Comparison of ENCODE assay signal across 8 cellular contexts in the genomic region with DNA sequence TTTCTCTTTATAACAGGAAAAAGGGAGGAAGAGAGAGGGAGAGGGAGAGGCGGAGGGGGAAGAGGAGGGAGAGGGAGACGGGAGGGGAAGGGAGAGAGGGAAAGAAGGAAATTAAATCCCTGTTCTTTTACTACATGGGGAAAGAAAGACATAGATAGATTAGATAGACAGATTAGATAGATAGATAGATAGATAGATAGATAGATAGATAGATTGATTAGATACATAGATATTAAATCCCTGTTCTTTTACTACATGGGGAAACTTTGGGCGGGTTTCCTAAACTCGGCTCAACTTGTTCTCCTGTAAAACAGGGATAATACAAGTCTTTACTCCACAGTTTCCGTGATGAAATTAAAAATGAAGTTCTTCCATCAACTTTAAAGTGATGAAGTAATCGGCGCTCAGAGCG. TPM values are rescaled to one million over a fixed set of nuclear protein-coding genes. Genes with fewer than 3 reads are reported as not detected.
DNase-seq lines count a peak whose midpoint lies in the region; ATAC-seq, FAIRE-seq and TF ChIP-seq lines count a peak whose summit lies in the region.

No MANE protein-coding gene starts in this region.

- TF ChIP-seq EP300 in K562 (IDR thresholded peaks at IDR 0.05; ENCODE audit: low read length) = no peak

- peak overlapping the region; percentile 95 for H3K27ac Mint-ChIP-seq in activated naive CD4-positive, alpha-beta T cell treated with anti-CD3 and anti-CD28 coated beads, Interleukin-2, amount 10 ng/mL, durations not matched to agents 7 days and 5 days
- peak overlapping the region; percentile 41 for H3K27ac Mint-ChIP-seq in type B pancreatic cell

- in situ Hi-C loops in K562 (cut with MboI) = no loop called here

- intact Hi-C loops in K562 (cut with micrococcal nuclease) = no loop called here
- intact Hi-C loops in lower lobe of right lung (cut with DNase I) = no loop called here

- no peak for DNase-seq in activated naive CD4-positive, alpha-beta T cell treated with anti-CD3 and anti-CD28 coated beads, Interleukin-2, amount 10 ng/mL, durations not matched to agents 7 days and 5 days
- no peak for DNase-seq in activated naive CD4-positive, alpha-beta T cell (lab: John Stamatoyannopoulos, UW)
- DNase-seq in K562 (ENCODE audit: extremely low read depth in 1 of 4, low spot score in 3 of 4) (no peak), lower lobe of right lung (no peak), type B pancreatic cell (ENCODE audit: extremely low spot score, unreplicated experiment) (no peak), nucleus accumbens (lab: John Stamatoyannopoulos, UW) (no peak), COR-L47 (lab: John Stamatoyannopoulos, UW) (no peak)

- no peak overlapping the region for H2AFZ ChIP-seq in K562 (ENCODE audit: low read depth, low read length)

- POLR2A ChIA-PET in K562 (lab: Yijun Ruan, JAX) = interaction anchor here (0.6 to 4.1 kb wide), 10 partner anchors 9 to 450 kb away, joined by 3 to 26 read pairs (median 6); no protein-coding TSS in a partner anchor

- no TSS peak for BruUV-seq in K562 (replicated peaks; lab: Mats Ljungman, UMichigan)

- H3K4me1 ChIP-seq in K562 (replicated peaks in 1 of 2; ENCODE audit: control insufficient read depth in 2 of 2, insufficient read depth in 2 of 2, low read length in 2 of 2) (peaks cover 2 to 27% of the 10 kb centered on the region in 2 experiments; a peak in 4 of 5 replicates), lower lobe of right lung (peaks cover 9% of the 10 kb centered on the region)

- peak overlapping the region; percentile 76 for H3K4me2 ChIP-seq in K562 (ENCODE audit: insufficient read depth, low read length)

- CTCF ChIA-PET in activated naive CD4-positive, alpha-beta T cell treated with anti-CD3 and anti-CD28 coated beads, Interleukin-2, amount 10 ng/mL, durations not matched to agents 7 days and 5 days (lab: Charles Lee) = interaction anchor here (0.6 kb wide), 1 partner anchor 447 kb away, joined by 3 read pairs; no protein-coding TSS in a partner anchor
- CTCF ChIA-PET in K562 (lab: Yijun Ruan, JAX; ENCODE audit: low intra/inter-chr PET ratio) = no interaction called here

- peak overlapping the region; percentile 96 to 99 for H3K9ac ChIP-seq in K562 (ENCODE audit: insufficient read depth in 1 of 2, low read depth in 2 of 2, low read length in 2 of 2)

- WGBS in K562 (ENCODE audit: insufficient coverage, low coverage, missing lambda C conversion rate) = 6% methylated on average over 7 of the region's 8 CpGs

- no peaks in the 10 kb centered on the region for H3K9me1 ChIP-seq in K562 (ENCODE audit: control insufficient read depth, insufficient read depth, low read length)

- peaks cover 56% of the 10 kb centered on the region for H3K79me2 ChIP-seq in K562 (ENCODE audit: control insufficient read depth, insufficient read depth, low read length)

- peaks cover 55% of the 10 kb centered on the region for H3K4me1 Mint-ChIP-seq in activated naive CD4-positive, alpha-beta T cell treated with anti-CD3 and anti-CD28 coated beads, Interleukin-2, amount 10 ng/mL, durations not matched to agents 7 days and 5 days
- peaks cover 15% of the 10 kb centered on the region for H3K4me1 Mint-ChIP-seq in type B pancreatic cell (ENCODE audit: unreplicated experiment)

- H3K36me3 ChIP-seq in K562 (ENCODE audit: control insufficient read depth, insufficient read depth, low read length) (peaks cover 49% of the 10 kb centered on the region), lower lobe of right lung (peaks cover 36% of the 10 kb centered on the region)

- FAIRE-seq in K562 (lab: Jason Lieb, UNC) = no peak

- peaks cover 3% of the 10 kb centered on the region for H4K20me1 ChIP-seq in K562 (replicated peaks; ENCODE audit: control insufficient read depth, insufficient read depth, low read length)

- peaks cover 51% of the 10 kb centered on the region for H3K36me3 Mint-ChIP-seq in activated naive CD4-positive, alpha-beta T cell treated with anti-CD3 and anti-CD28 coated beads, Interleukin-2, amount 10 ng/mL, durations not matched to agents 7 days and 5 days
- peaks cover 18% of the 10 kb centered on the region for H3K36me3 Mint-ChIP-seq in type B pancreatic cell

- H3K9me3 ChIP-seq in K562 (replicated peaks; ENCODE audit: control insufficient read depth, insufficient read depth, low read depth, low read length) (no peaks in the 10 kb centered on the region), lower lobe of right lung (no peaks in the 10 kb centered on the region)

- TF ChIP-seq CTCF in K562 (IDR thresholded peaks at IDR 0.05 in 2 of 3, conservative IDR thresholded peaks at IDR 0.05 in 1 of 3; ENCODE audit: insufficient read depth in 2 of 3, low read depth in 1 of 3, low read length in 3 of 3) = no peak
- no peak for TF ChIP-seq CTCF in lower lobe of right lung (IDR thresholded peaks at IDR 0.05)
- TF ChIP-seq CTCF in type B pancreatic cell (conservative IDR thresholded peaks at IDR 0.05) = no peak

- H3K4me3 ChIP-seq in K562 (peak overlapping the region; percentile 78), lower lobe of right lung (peak overlapping the region; percentile 94)

- H3K4me3 Mint-ChIP-seq in activated naive CD4-positive, alpha-beta T cell treated with anti-CD3 and anti-CD28 coated beads, Interleukin-2, amount 10 ng/mL, durations not matched to agents 7 days and 5 days = peak overlapping the region; percentile 87
- peak overlapping the region; percentile 99 for H3K4me3 Mint-ChIP-seq in type B pancreatic cell

- ATAC-seq in K562 = no peak
- ATAC-seq in lower lobe of right lung = no peak
- no peak for ATAC-seq in HG03097 (IDR thresholded peaks at IDR 0.05; ENCODE audit: low FRiP score, unreplicated experiment)

- peaks cover 4% of the 10 kb centered on the region for H3K9me3 Mint-ChIP-seq in activated naive CD4-positive, alpha-beta T cell treated with anti-CD3 and anti-CD28 coated beads, Interleukin-2, amount 10 ng/mL, durations not matched to agents 7 days and 5 days
- H3K9me3 Mint-ChIP-seq in type B pancreatic cell = peaks cover 7% of the 10 kb centered on the region

- no peak for TF ChIP-seq POLR2A in K562 (conservative IDR thresholded peaks at IDR 0.05)

- TF ChIP-seq RAD21 in K562 (CRISPR knock-in tag; conservative IDR thresholded peaks at IDR 0.05 in 1 of 2, IDR thresholded peaks at IDR 0.05 in 1 of 2) = no peak

- no peaks in the 10 kb centered on the region for H3K27me3 Mint-ChIP-seq in activated naive CD4-positive, alpha-beta T cell treated with anti-CD3 and anti-CD28 coated beads, Interleukin-2, amount 10 ng/mL, durations not matched to agents 7 days and 5 days
- H3K27me3 Mint-ChIP-seq in type B pancreatic cell = no peaks in the 10 kb centered on the region

- no peaks in the 10 kb centered on the region for H3K27me3 ChIP-seq in K562 (ENCODE audit: control insufficient read depth in 2 of 2, insufficient read depth in 2 of 2, low read length in 2 of 2)
- no peaks in the 10 kb centered on the region for H3K27me3 ChIP-seq in lower lobe of right lung (ENCODE audit: low read depth)

- H3K27ac ChIP-seq in K562 (ENCODE audit: extremely low read depth, low read depth, low read length) = peak overlapping the region; percentile 95
- H3K27ac ChIP-seq in lower lobe of right lung = peak overlapping the region; percentile 87

RNA-seq across cellular contexts. Expression of gene RFWD3, which starts 0.7 kb away (rescaled TPM):
- 202 and 277 TPM in 2 replicates for total RNA-seq in K562 (2011; cell fraction: chromatin; rRNA removed; ENCODE audit: low replicate concordance)
- total RNA-seq in K562 (2011; cell fraction: nucleolus; rRNA removed) = 120 and 121 TPM in 2 replicates
- total RNA-seq in K562 (2011; cell fraction: nucleoplasm; rRNA removed) = 204 and 261 TPM in 2 replicates
- total RNA-seq in K562 (2014; rRNA removed) (68.1 and 71.5 TPM in 2 replicates), K562 (2014; rRNA removed; fragmentation: Illumina TruSeq; extraction: Trizol) (79.0 and 83.5 TPM in 2 replicates), K562 (2015; rRNA removed; fragmentation: Illumina TruSeq; extraction: Trizol) (77.4 and 86.1 TPM in 2 replicates), K562 (2021) (111 and 121 TPM in 2 replicates), lower lobe of right lung (22.5 TPM), type B pancreatic cell (ENCODE audit: low replicate concordance) (35.2 and 51.8 TPM in 2 replicates)
- polyA plus RNA-seq in K562 (2011; rRNA removed) (87.1 and 111 TPM in 2 replicates), K562 (2014; fragmentation: Illumina TruSeq; extraction: Trizol) (89.1 and 93.1 TPM in 2 replicates), K562 (2014; fragmentation: Nextera tagmentation; extraction: Ambion mirVana) (10 to 100 TPM; 20.8 to 55.5 TPM), K562 (2014; rRNA removed) (70.1 and 75.2 TPM in 2 replicates)
- 75.3 and 82.0 TPM in 2 replicates for polyA plus RNA-seq in K562 (2011; cell fraction: cytosol; rRNA removed)
- 53.1 and 58.5 TPM in 2 replicates for polyA plus RNA-seq in K562 (2011; cell fraction: nucleus; rRNA removed)
- polyA plus RNA-seq in K562 (2012) = 47.4 and 51.1 TPM in 2 replicates
- 222 and 269 TPM in 2 replicates for polyA minus RNA-seq in K562 (2011; rRNA and poly(A)+ RNA removed)
- 64.4 and 77.8 TPM in 2 replicates for polyA minus RNA-seq in K562 (2011; cell fraction: cytosol; rRNA and poly(A)+ RNA removed)
- polyA minus RNA-seq in K562 (2011; cell fraction: nucleus; rRNA and poly(A)+ RNA removed) = 54.1 and 74.6 TPM in 2 replicates

RNA-seq across cellular contexts. Expression of gene MLKL, which starts 34.6 kb away (rescaled TPM):
- total RNA-seq in K562 (2011; cell fraction: chromatin; rRNA removed; ENCODE audit: low replicate concordance) = 4.5 and 5.4 TPM in 2 replicates
- 2.3 and 3.6 TPM in 2 replicates for total RNA-seq in K562 (2011; cell fraction: nucleolus; rRNA removed)
- total RNA-seq in K562 (2011; cell fraction: nucleoplasm; rRNA removed) = 3.8 and 4.8 TPM in 2 replicates
- total RNA-seq in K562 (2014; rRNA removed) (5.0 and 8.9 TPM in 2 replicates), K562 (2014; rRNA removed; fragmentation: Illumina TruSeq; extraction: Trizol) (4.2 and 4.3 TPM in 2 replicates), K562 (2015; rRNA removed; fragmentation: Illumina TruSeq; extraction: Trizol) (5.9 and 6.1 TPM in 2 replicates), K562 (2021) (5.1 and 5.6 TPM in 2 replicates), lower lobe of right lung (36.7 TPM), type B pancreatic cell (ENCODE audit: low replicate concordance) (0.58 and 2.8 TPM in 2 replicates)
- polyA plus RNA-seq in K562 (2011; rRNA removed) (1.9 and 5.8 TPM in 2 replicates), K562 (2014; fragmentation: Illumina TruSeq; extraction: Trizol) (4.1 and 5.4 TPM in 2 replicates), K562 (2014; fragmentation: Nextera tagmentation; extraction: Ambion mirVana) (1 to 10 TPM; 1.6 to 2.1 TPM), K562 (2014; rRNA removed) (4.8 and 5.8 TPM in 2 replicates)
- polyA plus RNA-seq in K562 (2011; cell fraction: cytosol; rRNA removed) = 1.0 and 2.2 TPM in 2 replicates
- polyA plus RNA-seq in K562 (2011; cell fraction: nucleus; rRNA removed) = 7.8 and 17.0 TPM in 2 replicates
- polyA plus RNA-seq in K562 (2012) = 5.6 and 7.1 TPM in 2 replicates
- polyA minus RNA-seq in K562 (2011; rRNA and poly(A)+ RNA removed) = 1.5 and 5.0 TPM in 2 replicates
- 1.7 and 3.9 TPM in 2 replicates for polyA minus RNA-seq in K562 (2011; cell fraction: cytosol; rRNA and poly(A)+ RNA removed)
- 2.2 and 5.8 TPM in 2 replicates for polyA minus RNA-seq in K562 (2011; cell fraction: nucleus; rRNA and poly(A)+ RNA removed)

RNA-seq across cellular contexts. Expression of gene GLG1, which starts 59.1 kb away (rescaled TPM):
- total RNA-seq in K562 (2011; cell fraction: chromatin; rRNA removed; ENCODE audit: low replicate concordance) = 147 and 204 TPM in 2 replicates
- 111 and 116 TPM in 2 replicates for total RNA-seq in K562 (2011; cell fraction: nucleolus; rRNA removed)
- 154 and 170 TPM in 2 replicates for total RNA-seq in K562 (2011; cell fraction: nucleoplasm; rRNA removed)
- total RNA-seq in K562 (2014; rRNA removed) (29.9 and 31.1 TPM in 2 replicates), K562 (2014; rRNA removed; fragmentation: Illumina TruSeq; extraction: Trizol) (24.0 and 26.5 TPM in 2 replicates), K562 (2015; rRNA removed; fragmentation: Illumina TruSeq; extraction: Trizol) (22.9 and 24.5 TPM in 2 replicates), K562 (2021) (32.9 and 36.0 TPM in 2 replicates), lower lobe of right lung (110 TPM), type B pancreatic cell (ENCODE audit: low replicate concordance) (128 and 144 TPM in 2 replicates)
- polyA plus RNA-seq in K562 (2011; rRNA removed) (23.6 and 28.9 TPM in 2 replicates), K562 (2014; fragmentation: Illumina TruSeq; extraction: Trizol) (22.2 and 25.8 TPM in 2 replicates), K562 (2014; fragmentation: Nextera tagmentation; extraction: Ambion mirVana) (1 to 10 TPM; 6.2 to 7.2 TPM), K562 (2014; rRNA removed) (18.0 and 20.6 TPM in 2 replicates)
- 12.2 and 19.7 TPM in 2 replicates for polyA plus RNA-seq in K562 (2011; cell fraction: cytosol; rRNA removed)
- 26.3 and 32.2 TPM in 2 replicates for polyA plus RNA-seq in K562 (2011; cell fraction: nucleus; rRNA removed)
- polyA plus RNA-seq in K562 (2012) = 23.7 and 25.1 TPM in 2 replicates
- 56.5 and 66.1 TPM in 2 replicates for polyA minus RNA-seq in K562 (2011; rRNA and poly(A)+ RNA removed)
- 26.3 and 35.2 TPM in 2 replicates for polyA minus RNA-seq in K562 (2011; cell fraction: cytosol; rRNA and poly(A)+ RNA removed)
- 24.6 and 39.7 TPM in 2 replicates for polyA minus RNA-seq in K562 (2011; cell fraction: nucleus; rRNA and poly(A)+ RNA removed)
